8 cellular contexts compared by ENCODE assay signal in genomic region chr4:39533541-39533940, GRCh38.
"Had no signal": no experiment of that assay in that cellular context is flagged by ENCODE, and none has a peak within 500 bp of the region (broad histone marks: within the 10 kb centered on the region; RNA-seq: fewer than 3 reads in every experiment).

No MANE protein-coding gene starts in this region.

- ATAC-seq: GM12878 had no signal

- FAIRE-seq: G401.6, GM12878, GM12891, GM12892, GM18507, GM19239 had no signal

- H3K4me3 ChIP-seq: GM12878 had no signal

- DNase-seq: GDM1, GF-D8 had no signal
